ENCODE assay signal across 8 cellular contexts in genomic region chrX:150362599-150363481, GRCh38. TPM values are rescaled to one million over a fixed set of nuclear protein-coding genes. Genes with fewer than 3 reads are reported as not detected.
DNase-seq lines count a peak whose midpoint lies in the region; ATAC-seq and TF ChIP-seq lines count a peak whose summit lies in the region.

Gene MAMLD1, plus strand, starts transcription at chrX:150363317. Its CDS starts 82,200 bp downstream, at chrX:150445517.

- peak within 1 kb of the TSS; percentile 55 for H3K4me3 Mint-ChIP-seq in Caco-2 (ENCODE audit: unreplicated experiment)
- peak within 1 kb of the TSS; percentile 77 for H3K4me3 Mint-ChIP-seq in activated CD4-positive, alpha-beta memory T cell treated with anti-CD3 and anti-CD28 coated beads, Interleukin-2, amount 10 ng/mL, durations not matched to agents 7 days and 5 days

- no peaks in the 10 kb centered on the region for H3K36me3 Mint-ChIP-seq in Caco-2 (ENCODE audit: insufficient read depth, unreplicated experiment)
- no peaks in the 10 kb centered on the region for H3K36me3 Mint-ChIP-seq in activated CD4-positive, alpha-beta memory T cell treated with anti-CD3 and anti-CD28 coated beads, Interleukin-2, amount 10 ng/mL, durations not matched to agents 7 days and 5 days (ENCODE audit: low read depth)

- no peaks in the 10 kb centered on the region; the same call in none of the 2 replicates for H3K27me3 ChIP-seq in Caco-2 (replicated peaks; ENCODE audit: control insufficient read depth, insufficient read depth, low read length)
- H3K27me3 ChIP-seq in effector memory CD4-positive, alpha-beta T cell (replicated peaks; ENCODE audit: control insufficient read depth, insufficient read depth, low read length, poor library complexity, severe bottlenecking): no peaks in the 10 kb centered on the region

- H3K36me3 ChIP-seq in Caco-2 (ENCODE audit: control insufficient read depth, insufficient read depth, low read length): no peaks in the 10 kb centered on the region
- H3K36me3 ChIP-seq in effector memory CD4-positive, alpha-beta T cell (ENCODE audit: control insufficient read depth, insufficient read depth, low read length): no peaks in the 10 kb centered on the region

- H3K4me3 ChIP-seq in Caco-2 (ENCODE audit: low read depth, low read length) (no peak within 1 kb of the TSS), LNCaP clone FGC (ENCODE audit: low read depth, low read length) (peak within 1 kb of the TSS; percentile 23; the same call in 1 of the 2 replicates)
- peak within 1 kb of the TSS; percentile 61 for H3K4me3 ChIP-seq in effector memory CD4-positive, alpha-beta T cell (ENCODE audit: insufficient read depth, low read depth, low read length, poor library complexity, severe bottlenecking)

- DNase-seq in Caco-2: no peak
- DNase-seq in LNCaP clone FGC (ENCODE audit: low read depth): no peak
- DNase-seq in activated CD4-positive, alpha-beta memory T cell treated with anti-CD3 and anti-CD28 coated beads, Interleukin-2, amount 10 ng/mL, durations not matched to agents 7 days and 5 days: peak; percentile 71
- DNase-seq in effector memory CD4-positive, alpha-beta T cell: peak in 2 of 3 donors; percentile 41 to 45
- peak; percentile 79 to 80 for DNase-seq in lung microvascular endothelial cell (ENCODE audit: low read depth in 2 of 2)
- DNase-seq in stimulated activated CD4-positive, alpha-beta T cell treated with anti-CD3 and anti-CD28 coated beads, TNF-alpha, amount 100 ng/mL, for 24 hours (ENCODE audit: low read depth in 3 of 3): peak in 2 of 3 experiments; percentile 29 to 57

- CTCF ChIA-PET in Caco-2 (lab: Charles Lee): no interaction called here
- CTCF ChIA-PET in activated CD4-positive, alpha-beta memory T cell treated with anti-CD3 and anti-CD28 coated beads, Interleukin-2, amount 10 ng/mL, durations not matched to agents 7 days and 5 days (lab: Charles Lee): interaction anchor here (1.1 to 3.6 kb wide), 5 partner anchors 116 to 423 kb away, joined by 3 to 36 read pairs (median 3); partner anchors contain the start of gene MTM1

- H3K9me3 ChIP-seq in Caco-2: no peaks in the 10 kb centered on the region
- H3K9me3 ChIP-seq in effector memory CD4-positive, alpha-beta T cell (ENCODE audit: control insufficient read depth, low read length): no peaks in the 10 kb centered on the region

- no TSS peak for BruUV-seq in Caco-2 (replicated peaks; lab: Mats Ljungman, UMichigan)

- POLR2A ChIA-PET in Caco-2 (lab: Charles Lee): no interaction called here
- POLR2A ChIA-PET in activated CD4-positive, alpha-beta memory T cell treated with anti-CD3 and anti-CD28 coated beads, Interleukin-2, amount 10 ng/mL, durations not matched to agents 7 days and 5 days (lab: Charles Lee): interaction anchor here (0.7 to 2.0 kb wide), 6 partner anchors 9 to 453 kb away, joined by 3 to 11 read pairs (median 4); no protein-coding TSS in a partner anchor

- H3K27ac Mint-ChIP-seq in Caco-2 (ENCODE audit: unreplicated experiment): no peak within 1 kb of the TSS
- no peak within 1 kb of the TSS for H3K27ac Mint-ChIP-seq in activated CD4-positive, alpha-beta memory T cell treated with anti-CD3 and anti-CD28 coated beads, Interleukin-2, amount 10 ng/mL, durations not matched to agents 7 days and 5 days

- intact Hi-C loops in Caco-2 (cut with micrococcal nuclease; ENCODE audit: unreplicated experiment): no loop called here

- ATAC-seq in GM21390 (IDR thresholded peaks at IDR 0.05; ENCODE audit: unreplicated experiment): no peak
- no peak for ATAC-seq in HG02852 (IDR thresholded peaks at IDR 0.05; ENCODE audit: unreplicated experiment)

- H3K27ac ChIP-seq in effector memory CD4-positive, alpha-beta T cell (ENCODE audit: insufficient read depth, low read length, poor library complexity, severe bottlenecking): no peak within 1 kb of the TSS

- H3K27me3 Mint-ChIP-seq in Caco-2 (ENCODE audit: insufficient read depth, unreplicated experiment): peaks cover 46% of the 10 kb centered on the region
- peaks cover 24% of the 10 kb centered on the region for H3K27me3 Mint-ChIP-seq in activated CD4-positive, alpha-beta memory T cell treated with anti-CD3 and anti-CD28 coated beads, Interleukin-2, amount 10 ng/mL, durations not matched to agents 7 days and 5 days

- no peaks in the 10 kb centered on the region for H3K4me1 ChIP-seq in Caco-2
- H3K4me1 ChIP-seq in effector memory CD4-positive, alpha-beta T cell (ENCODE audit: control insufficient read depth, insufficient read depth, low read length, poor library complexity, severe bottlenecking): peaks cover 8% of the 10 kb centered on the region

- no peaks in the 10 kb centered on the region for H3K9me3 Mint-ChIP-seq in Caco-2 (ENCODE audit: unreplicated experiment)
- no peaks in the 10 kb centered on the region for H3K9me3 Mint-ChIP-seq in activated CD4-positive, alpha-beta memory T cell treated with anti-CD3 and anti-CD28 coated beads, Interleukin-2, amount 10 ng/mL, durations not matched to agents 7 days and 5 days

- no peak for TF ChIP-seq CTCF in Caco-2 (IDR thresholded peaks at IDR 0.05; ENCODE audit: insufficient read depth in 1 of 2, low read depth in 1 of 2, low read length in 1 of 2, severe bottlenecking in 1 of 2, unreplicated experiment in 1 of 2)
- no peak for TF ChIP-seq CTCF in LNCaP clone FGC (IDR thresholded peaks at IDR 0.05; ENCODE audit: control insufficient read depth, extremely low read depth, insufficient read depth)

- H3K4me1 Mint-ChIP-seq in Caco-2 (ENCODE audit: low read depth, unreplicated experiment): peaks cover 6% of the 10 kb centered on the region
- H3K4me1 Mint-ChIP-seq in activated CD4-positive, alpha-beta memory T cell treated with anti-CD3 and anti-CD28 coated beads, Interleukin-2, amount 10 ng/mL, durations not matched to agents 7 days and 5 days: peaks cover 29% of the 10 kb centered on the region

RNA-seq across cellular contexts. Expression of gene MAMLD1, which starts in this region (rescaled TPM):
- total RNA-seq in Caco-2 (2022) (not detected in 2 replicates), lung microvascular endothelial cell (0.22 and 0.79 TPM in 2 replicates)
- total RNA-seq in activated CD4-positive, alpha-beta memory T cell treated with anti-CD3 and anti-CD28 coated beads, Interleukin-2, amount 10 ng/mL, durations not matched to agents 7 days and 5 days: 1 to 10 TPM; 5.1 to 5.6 TPM

Comparison
In these comparisons a context has a peak if more than half of its experiments do, and no peak if none do; other contexts are left out.
1. Peak in DNase-seq in lung microvascular endothelial cell; RNA of the gene not detected or under 1 TPM.
2. DNase-seq: peak in activated CD4-positive, alpha-beta memory T cell treated with anti-CD3 and anti-CD28 coated beads, Interleukin-2, amount 10 ng/mL, durations not matched to agents 7 days and 5 days (single experiment), effector memory CD4-positive, alpha-beta T cell (2 of 3) and stimulated activated CD4-positive, alpha-beta T cell treated with anti-CD3 and anti-CD28 coated beads, TNF-alpha, amount 100 ng/mL, for 24 hours (2 of 3); none in Caco-2 (0 of 2) and LNCaP clone FGC (single experiment).